15 cellular contexts compared by ENCODE assay signal in genomic region chr1:218079379-218079778, GRCh38.
DNase-seq lines count a peak whose midpoint lies in the region; ATAC-seq and TF ChIP-seq lines count a peak whose summit lies in the region.
"Had no signal": no experiment of that assay in that cellular context is flagged by ENCODE, and none has a peak within 500 bp of the region (broad histone marks: within the 10 kb centered on the region; RNA-seq: fewer than 3 reads in every experiment).

No MANE protein-coding gene starts in this region.

- H3K9ac ChIP-seq in neural progenitor cell = no peak overlapping the region
- H3K9ac ChIP-seq: KMS-11 had no signal

- peaks cover 8% of the 10 kb centered on the region for H3K4me1 Mint-ChIP-seq in neural progenitor cell
- H3K4me1 Mint-ChIP-seq: T-helper 17 cell had no signal

- DNase-seq in right cardiac atrium (no peak), heart left ventricle (no peak), NCI-H1436 (lab: John Stamatoyannopoulos, UW) (peak; percentile 58), NCI-H748 (lab: John Stamatoyannopoulos, UW; ENCODE audit: unreplicated experiment) (peak; percentile 73), neural progenitor cell (ENCODE audit: low spot score) (no peak), dorsolateral prefrontal cortex (no peak)
- no peak for DNase-seq in activated CD4-positive, alpha-beta T cell treated with anti-CD3 and anti-CD28 coated beads, Interleukin-2, amount 50 U/mL, for 1 hour
- DNase-seq: Caco-2, DMS153, EL, NCI-H1048, NCI-H2029, T-helper 17 cell had no signal

- H3K4me3 Mint-ChIP-seq in neural progenitor cell = no peak overlapping the region
- H3K4me3 Mint-ChIP-seq: T-helper 17 cell had no signal

- H4K20me1 ChIP-seq in neural progenitor cell (ENCODE audit: low read depth) = no peaks in the 10 kb centered on the region

- H3F3A ChIP-seq in neural progenitor cell (ENCODE audit: low read depth) = no peaks in the 10 kb centered on the region

- no peak for TF ChIP-seq POLR2A in heart left ventricle (IDR thresholded peaks at IDR 0.05)

- H3K27ac Mint-ChIP-seq in neural progenitor cell = no peak overlapping the region
- H3K27ac Mint-ChIP-seq: T-helper 17 cell had no signal

- H3K27me3 ChIP-seq in right cardiac atrium (ENCODE audit: control insufficient read depth, insufficient read depth) (no peaks in the 10 kb centered on the region), heart left ventricle (no peaks in the 10 kb centered on the region), neural progenitor cell (no peaks in the 10 kb centered on the region), dorsolateral prefrontal cortex (peaks cover 0 to 6% (median 0%) of the 10 kb centered on the region in 45 donors)

- no peak for TF ChIP-seq CTCF in heart left ventricle (IDR thresholded peaks at IDR 0.05)
- no peak for TF ChIP-seq CTCF in neural progenitor cell (IDR thresholded peaks at IDR 0.05)
- no peak for TF ChIP-seq CTCF in dorsolateral prefrontal cortex (IDR thresholded peaks at IDR 0.05 in 54 of 56, conservative IDR thresholded peaks at IDR 0.05 in 2 of 56; ENCODE audit: low read depth in 1 of 56, partially characterized antibody in 56 of 56)

- H3K36me3 ChIP-seq in heart left ventricle (no peaks in the 10 kb centered on the region), neural progenitor cell (no peaks in the 10 kb centered on the region)

- no peak overlapping the region for H3K4me3 ChIP-seq in right cardiac atrium (ENCODE audit: low read length)
- no peak overlapping the region for H3K4me3 ChIP-seq in heart left ventricle
- no peak overlapping the region for H3K4me3 ChIP-seq in neural progenitor cell
- H3K4me3 ChIP-seq in dorsolateral prefrontal cortex = no peak overlapping the region

- H3K27ac ChIP-seq in right cardiac atrium (ENCODE audit: low read length) = no peak overlapping the region
- H3K27ac ChIP-seq in heart left ventricle = no peak overlapping the region
- no peak overlapping the region for H3K27ac ChIP-seq in neural progenitor cell
- H3K27ac ChIP-seq in dorsolateral prefrontal cortex = no peak overlapping the region
- H3K27ac ChIP-seq: KMS-11 had no signal

- WGBS in right cardiac atrium = 27% methylated on average over 3 of the region's 3 CpGs
- 23 to 43% (median 27%) methylated on average over 3 of the region's 3 CpGs for WGBS in heart left ventricle, 4 donors

- no peaks in the 10 kb centered on the region for H3K36me3 Mint-ChIP-seq in neural progenitor cell

- H3K9me3 ChIP-seq in right cardiac atrium (ENCODE audit: control insufficient read depth, low read length) (no peaks in the 10 kb centered on the region), heart left ventricle (no peaks in the 10 kb centered on the region), neural progenitor cell (ENCODE audit: low read depth) (no peaks in the 10 kb centered on the region)
- H3K9me3 ChIP-seq: Caco-2 had no signal

- peaks cover 2% of the 10 kb centered on the region for H3K27me3 Mint-ChIP-seq in neural progenitor cell (ENCODE audit: insufficient read depth, low read depth)
- H3K27me3 Mint-ChIP-seq: T-helper 17 cell had no signal

- peak overlapping the region; percentile 40 for H3K4me2 ChIP-seq in neural progenitor cell
- H3K4me2 ChIP-seq: KMS-11 had no signal

- H2AFZ ChIP-seq in neural progenitor cell (replicated peaks) = peak overlapping the region; percentile 74

- ATAC-seq in right cardiac atrium (peak; percentile 53 to 76), heart left ventricle (no peak), HG02610 (IDR thresholded peaks at IDR 0.05; ENCODE audit: unreplicated experiment) (no peak)
- ATAC-seq: T-helper 17 cell had no signal

- no peaks in the 10 kb centered on the region for H3K4me1 ChIP-seq in right cardiac atrium (ENCODE audit: control insufficient read depth, insufficient read depth, low read length)
- H3K4me1 ChIP-seq in heart left ventricle = peaks cover 0 to 4% (median 0%) of the 10 kb centered on the region in 12 donors
- H3K4me1 ChIP-seq in neural progenitor cell = peaks cover 17% of the 10 kb centered on the region
- H3K4me1 ChIP-seq: Caco-2 had no signal

- intact Hi-C loops in right cardiac atrium (cut with DNase I) (no loop called here), heart left ventricle (cut with DNase I) (no loop called here), dorsolateral prefrontal cortex (cut with DNase I) (no loop called here)

- peaks cover 2% of the 10 kb centered on the region for H3K9me3 Mint-ChIP-seq in neural progenitor cell

- H3K79me2 ChIP-seq in neural progenitor cell (ENCODE audit: low read depth) = no peaks in the 10 kb centered on the region

Comparison
In these comparisons a context has a peak if more than half of its experiments do, and no peak if none do; other contexts are left out.
1. ATAC-seq: peak in right cardiac atrium (2 of 2); none in heart left ventricle (0 of 4) and HG02610 (single experiment).
2. DNase-seq: peak in NCI-H1436 (single experiment) and NCI-H748 (single experiment); none in right cardiac atrium (0 of 3), heart left ventricle (0 of 5), neural progenitor cell (single experiment), activated CD4-positive, alpha-beta T cell treated with anti-CD3 and anti-CD28 coated beads, Interleukin-2, amount 50 U/mL, for 1 hour (single experiment) and dorsolateral prefrontal cortex (0 of 10).